ENCODE assay signal across 20 cellular contexts in the genomic region with DNA sequence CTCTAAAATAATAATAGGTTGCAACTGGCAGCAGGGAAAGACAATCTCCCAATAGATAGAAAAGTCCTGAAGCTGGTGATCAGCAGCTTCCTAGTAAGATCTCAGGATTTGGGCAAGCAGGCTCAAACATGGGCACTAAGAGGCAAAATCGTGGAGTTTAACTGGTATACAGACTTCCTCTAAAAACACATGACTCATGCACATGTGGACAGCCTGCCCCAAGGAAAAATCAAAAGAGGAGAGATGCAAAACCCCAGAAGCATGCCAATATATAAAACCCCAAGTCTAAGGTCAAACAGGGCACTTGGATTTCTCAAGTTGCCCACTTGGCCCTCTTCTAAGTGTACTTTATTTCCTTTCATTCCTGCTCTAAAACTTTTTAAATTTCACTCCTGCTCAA.
DNase-seq lines count a peak whose midpoint lies in the region; ATAC-seq and TF ChIP-seq lines count a peak whose summit lies in the region.
"Had no signal": no experiment of that assay in that cellular context is flagged by ENCODE, and none has a peak within 500 bp of the region (broad histone marks: within the 10 kb centered on the region; RNA-seq: fewer than 3 reads in every experiment).

No MANE protein-coding gene starts in this region.

- H3K27ac Mint-ChIP-seq in activated naive CD4-positive, alpha-beta T cell treated with anti-CD3 and anti-CD28 coated beads, Interleukin-2, amount 50 U/mL, for 72 hours = no peak overlapping the region
- peak overlapping the region in 1 of 7 donors; percentile 18 for H3K27ac Mint-ChIP-seq in CD14-positive monocyte
- H3K27ac Mint-ChIP-seq: CD4-positive, alpha-beta memory T cell had no signal

- no peak for ATAC-seq in activated naive CD4-positive, alpha-beta T cell treated with anti-CD3 and anti-CD28 coated beads, Interleukin-2, amount 50 U/mL, for 72 hours
- ATAC-seq: HepG2, PC-3 had no signal

- H3K36me3 ChIP-seq in osteoblast (ENCODE audit: insufficient read depth, low read length) = no peaks in the 10 kb centered on the region

- no peaks in the 10 kb centered on the region for H4K20me1 ChIP-seq in osteoblast (ENCODE audit: insufficient read depth, low read length)

- peak overlapping the region; percentile 17 for H3K4me2 ChIP-seq in osteoblast (ENCODE audit: insufficient read depth, low read length)

- H3K27me3 ChIP-seq in osteoblast (ENCODE audit: insufficient read depth, low read length) = no peaks in the 10 kb centered on the region

- H3K4me1 Mint-ChIP-seq in CD14-positive monocyte = peaks cover 9% of the 10 kb centered on the region
- H3K4me1 Mint-ChIP-seq: CD4-positive, alpha-beta memory T cell had no signal

- no peak overlapping the region for H2AFZ ChIP-seq in osteoblast (ENCODE audit: low read length)

- peaks cover 19% of the 10 kb centered on the region for H3K4me1 ChIP-seq in osteoblast (ENCODE audit: insufficient read depth, low read length)

- DNase-seq in EL (peak; percentile 59), RPMI7951 (ENCODE audit: low read depth) (peak; percentile 64), fibroblast of gingiva (ENCODE audit: low read depth) (peak; percentile 11), osteoblast (ENCODE audit: insufficient read length, low spot score, missing footprints) (peak; percentile 71), hypothalamus (lab: John Stamatoyannopoulos, UW) (no peak), occipital lobe (lab: John Stamatoyannopoulos, UW) (no peak), CD14-positive monocyte (ENCODE audit: low spot score) (no peak)
- DNase-seq in activated naive CD4-positive, alpha-beta T cell treated with anti-CD3 and anti-CD28 coated beads, Interleukin-2, amount 50 U/mL, for 72 hours (ENCODE audit: low spot score in 2 of 2) = no peak
- DNase-seq: CD4-positive, alpha-beta memory T cell; DMS153; KG1; NCI-H1417 treated with DMSO at 0.1 percent for 48 hours; NCI-H187 treated with DMSO at 0.1 percent for 48 hours; NCI-H2227 treated with DMSO at 0.1 percent for 48 hours; NCI-H510A treated with DMSO at 0.1 percent for 48 hours; NCI-H774; PC-3; SIG-M5 had no signal

- peaks cover 0 to 7% of the 10 kb centered on the region in 2 donors for H3K36me3 Mint-ChIP-seq in activated naive CD4-positive, alpha-beta T cell treated with anti-CD3 and anti-CD28 coated beads, Interleukin-2, amount 50 U/mL, for 72 hours
- H3K36me3 Mint-ChIP-seq in CD14-positive monocyte = peaks cover 4 to 7% of the 10 kb centered on the region in 2 donors

- no peaks in the 10 kb centered on the region for H3K79me2 ChIP-seq in osteoblast (ENCODE audit: insufficient read depth, low read length)

- H3K9me3 ChIP-seq in osteoblast (ENCODE audit: low read depth, low read length) = no peaks in the 10 kb centered on the region

- no peaks in the 10 kb centered on the region for H3K9me3 Mint-ChIP-seq in activated naive CD4-positive, alpha-beta T cell treated with anti-CD3 and anti-CD28 coated beads, Interleukin-2, amount 50 U/mL, for 72 hours
- H3K9me3 Mint-ChIP-seq in CD14-positive monocyte = peaks cover 0 to 3% (median 0%) of the 10 kb centered on the region in 7 donors

- TF ChIP-seq CTCF in osteoblast (IDR thresholded peaks at IDR 0.05; ENCODE audit: extremely low read depth, low read depth, low read length) (no peak), CD14-positive monocyte (IDR thresholded peaks at IDR 0.05) (no peak)

- H3K27ac ChIP-seq in osteoblast (ENCODE audit: low read depth, low read length) = no peak overlapping the region
- H3K27ac ChIP-seq: RWPE1 had no signal

- no peak overlapping the region for H3K4me3 Mint-ChIP-seq in CD14-positive monocyte
- H3K4me3 Mint-ChIP-seq: CD4-positive, alpha-beta memory T cell had no signal

- H3K4me3 ChIP-seq in osteoblast (ENCODE audit: insufficient read depth, low read length) = no peak overlapping the region

- intact Hi-C loops in CD14-positive monocyte (cut with micrococcal nuclease) = no loop called here

- H3K27me3 Mint-ChIP-seq in CD14-positive monocyte (ENCODE audit: low read depth in 3 of 3) = no peaks in the 10 kb centered on the region
- H3K27me3 Mint-ChIP-seq: CD4-positive, alpha-beta memory T cell had no signal

Comparison
In these comparisons a context has a peak if more than half of its experiments do, and no peak if none do; other contexts are left out.
1. DNase-seq: peak in EL (single experiment), RPMI7951 (single experiment), fibroblast of gingiva (single experiment) and osteoblast (single experiment); none in hypothalamus (0 of 51), activated naive CD4-positive, alpha-beta T cell treated with anti-CD3 and anti-CD28 coated beads, Interleukin-2, amount 50 U/mL, for 72 hours (0 of 2), occipital lobe (single experiment) and CD14-positive monocyte (single experiment).